1 cellular context compared by ENCODE assay signal in the genomic region with DNA sequence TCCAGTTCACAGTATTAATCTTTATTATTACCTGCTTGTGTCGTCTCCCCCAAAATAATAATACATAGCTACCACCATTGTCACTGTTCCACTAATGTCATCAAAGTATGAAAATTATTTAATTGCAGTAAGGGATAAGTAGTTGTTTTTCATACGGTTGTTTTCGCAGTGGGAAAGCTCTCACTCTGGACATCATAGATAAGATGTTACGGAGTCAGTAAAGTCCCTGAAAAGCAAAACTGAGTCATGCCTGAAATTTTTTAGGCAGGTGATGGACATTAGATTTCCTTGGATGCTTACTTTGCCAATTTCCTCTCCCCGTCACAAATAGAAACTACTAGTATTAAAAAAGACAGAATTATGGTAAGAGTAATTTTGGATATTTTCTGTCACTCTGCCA.
TF ChIP-seq lines count a peak whose summit lies in the region.

No MANE protein-coding gene starts in this region.

TF ChIP-seq in K562, 482 proteins besides CTCF, POLR2A, EP300 and RAD21 (continued from another document and continues in another):
- TF ChIP-seq, protein P1, sequence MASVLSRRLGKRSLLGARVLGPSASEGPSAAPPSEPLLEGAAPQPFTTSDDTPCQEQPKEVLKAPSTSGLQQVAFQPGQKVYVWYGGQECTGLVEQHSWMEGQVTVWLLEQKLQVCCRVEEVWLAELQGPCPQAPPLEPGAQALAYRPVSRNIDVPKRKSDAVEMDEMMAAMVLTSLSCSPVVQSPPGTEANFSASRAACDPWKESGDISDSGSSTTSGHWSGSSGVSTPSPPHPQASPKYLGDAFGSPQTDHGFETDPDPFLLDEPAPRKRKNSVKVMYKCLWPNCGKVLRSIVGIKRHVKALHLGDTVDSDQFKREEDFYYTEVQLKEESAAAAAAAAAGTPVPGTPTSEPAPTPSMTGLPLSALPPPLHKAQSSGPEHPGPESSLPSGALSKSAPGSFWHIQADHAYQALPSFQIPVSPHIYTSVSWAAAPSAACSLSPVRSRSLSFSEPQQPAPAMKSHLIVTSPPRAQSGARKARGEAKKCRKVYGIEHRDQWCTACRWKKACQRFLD (CRISPR knock-in tag; IDR thresholded peaks at IDR 0.05) = no peak
- TF ChIP-seq KLF6 (CRISPR knock-in tag; IDR thresholded peaks at IDR 0.05; ENCODE audit: borderline replicate concordance) (no peak), TRIM28 (IDR thresholded peaks at IDR 0.05) (no peak), CBFB (CRISPR knock-in tag; IDR thresholded peaks at IDR 0.05) (no peak), NR1H2 (CRISPR knock-in tag; IDR thresholded peaks at IDR 0.05) (no peak), YY1 (IDR thresholded peaks at IDR 0.05; ENCODE audit: borderline replicate concordance in 1 of 3, control insufficient read depth in 1 of 3, extremely low read depth in 1 of 3, insufficient read depth in 3 of 3, insufficient read length in 1 of 3, insufficient replicate concordance in 2 of 3, low read depth in 1 of 3, low read length in 2 of 3) (no peak), MTA2 (IDR thresholded peaks at IDR 0.05; ENCODE audit: low read depth) (peak; percentile 67), ZZZ3 (IDR thresholded peaks at IDR 0.05) (no peak), CHCHD3 (CRISPR knock-in tag; IDR thresholded peaks at IDR 0.05) (no peak), ZNF583 (CRISPR knock-in tag; IDR thresholded peaks at IDR 0.05) (no peak), MTA3 (IDR thresholded peaks at IDR 0.05; ENCODE audit: borderline replicate concordance) (no peak), ZNF277 (CRISPR knock-in tag; IDR thresholded peaks at IDR 0.05; ENCODE audit: borderline replicate concordance) (no peak), ZNF3 (CRISPR knock-in tag; IDR thresholded peaks at IDR 0.05) (no peak), DPF2 (IDR thresholded peaks at IDR 0.05) (peak; percentile 91), GABPB2 (CRISPR knock-in tag; conservative IDR thresholded peaks at IDR 0.05) (no peak), RUNX1 (IDR thresholded peaks at IDR 0.05; ENCODE audit: low read depth) (no peak), ZNF23 (CRISPR knock-in tag; IDR thresholded peaks at IDR 0.05) (no peak), TSC22D4 (tag; IDR thresholded peaks at IDR 0.05) (no peak), SIN3A (IDR thresholded peaks at IDR 0.05; ENCODE audit: borderline replicate concordance in 2 of 2, control insufficient read depth in 1 of 2, low read depth in 2 of 2, low read length in 2 of 2) (no peak), ERF (CRISPR knock-in tag; IDR thresholded peaks at IDR 0.05) (no peak), KHSRP (IDR thresholded peaks at IDR 0.05) (no peak), SMARCA4 (IDR thresholded peaks at IDR 0.05) (peak; percentile 92), HNRNPK (IDR thresholded peaks at IDR 0.05; ENCODE audit: low read depth, low read length, poor library complexity, severe bottlenecking) (no peak), ZNF518B (CRISPR knock-in tag; IDR thresholded peaks at IDR 0.05) (no peak), NBN (IDR thresholded peaks at IDR 0.05; ENCODE audit: low read depth) (no peak), SMC3 (conservative IDR thresholded peaks at IDR 0.05; ENCODE audit: insufficient read depth, low read depth, low read length) (no peak), HSF4 (CRISPR knock-in tag; IDR thresholded peaks at IDR 0.05; ENCODE audit: borderline replicate concordance) (no peak), CEBPB (tag; IDR thresholded peaks at IDR 0.05) (no peak), E2F1 (CRISPR knock-in tag; IDR thresholded peaks at IDR 0.05) (no peak), MAZ (CRISPR knock-in tag; conservative IDR thresholded peaks at IDR 0.05 in 1 of 2, IDR thresholded peaks at IDR 0.05 in 1 of 2) (no peak), ZNF311 (CRISPR knock-in tag; IDR thresholded peaks at IDR 0.05) (no peak), GTF2A2 (tag; IDR thresholded peaks at IDR 0.05) (no peak), CBX5 (IDR thresholded peaks at IDR 0.05; ENCODE audit: borderline replicate concordance, low read depth) (no peak), ZNF740 (CRISPR knock-in tag; IDR thresholded peaks at IDR 0.05) (no peak), ZNF740 (tag; IDR thresholded peaks at IDR 0.05) (no peak), SLC30A9 (CRISPR knock-in tag; IDR thresholded peaks at IDR 0.05) (no peak), XRCC4 (IDR thresholded peaks at IDR 0.05; ENCODE audit: extremely low read depth, insufficient read depth, insufficient read length) (no peak), MAFF (IDR thresholded peaks at IDR 0.05; ENCODE audit: low read length) (no peak), FOXM1 (IDR thresholded peaks at IDR 0.05; ENCODE audit: low read depth) (no peak; the same call in 1 of the 2 replicates), FOXM1 (CRISPR knock-in tag; IDR thresholded peaks at IDR 0.05; ENCODE audit: low read depth) (no peak), GATAD2A (IDR thresholded peaks at IDR 0.05) (no peak)
- TF ChIP-seq, protein P2, sequence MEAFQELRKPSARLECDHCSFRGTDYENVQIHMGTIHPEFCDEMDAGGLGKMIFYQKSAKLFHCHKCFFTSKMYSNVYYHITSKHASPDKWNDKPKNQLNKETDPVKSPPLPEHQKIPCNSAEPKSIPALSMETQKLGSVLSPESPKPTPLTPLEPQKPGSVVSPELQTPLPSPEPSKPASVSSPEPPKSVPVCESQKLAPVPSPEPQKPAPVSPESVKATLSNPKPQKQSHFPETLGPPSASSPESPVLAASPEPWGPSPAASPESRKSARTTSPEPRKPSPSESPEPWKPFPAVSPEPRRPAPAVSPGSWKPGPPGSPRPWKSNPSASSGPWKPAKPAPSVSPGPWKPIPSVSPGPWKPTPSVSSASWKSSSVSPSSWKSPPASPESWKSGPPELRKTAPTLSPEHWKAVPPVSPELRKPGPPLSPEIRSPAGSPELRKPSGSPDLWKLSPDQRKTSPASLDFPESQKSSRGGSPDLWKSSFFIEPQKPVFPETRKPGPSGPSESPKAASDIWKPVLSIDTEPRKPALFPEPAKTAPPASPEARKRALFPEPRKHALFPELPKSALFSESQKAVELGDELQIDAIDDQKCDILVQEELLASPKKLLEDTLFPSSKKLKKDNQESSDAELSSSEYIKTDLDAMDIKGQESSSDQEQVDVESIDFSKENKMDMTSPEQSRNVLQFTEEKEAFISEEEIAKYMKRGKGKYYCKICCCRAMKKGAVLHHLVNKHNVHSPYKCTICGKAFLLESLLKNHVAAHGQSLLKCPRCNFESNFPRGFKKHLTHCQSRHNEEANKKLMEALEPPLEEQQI (IDR thresholded peaks at IDR 0.05) = no peak
- TF ChIP-seq, protein P3, sequence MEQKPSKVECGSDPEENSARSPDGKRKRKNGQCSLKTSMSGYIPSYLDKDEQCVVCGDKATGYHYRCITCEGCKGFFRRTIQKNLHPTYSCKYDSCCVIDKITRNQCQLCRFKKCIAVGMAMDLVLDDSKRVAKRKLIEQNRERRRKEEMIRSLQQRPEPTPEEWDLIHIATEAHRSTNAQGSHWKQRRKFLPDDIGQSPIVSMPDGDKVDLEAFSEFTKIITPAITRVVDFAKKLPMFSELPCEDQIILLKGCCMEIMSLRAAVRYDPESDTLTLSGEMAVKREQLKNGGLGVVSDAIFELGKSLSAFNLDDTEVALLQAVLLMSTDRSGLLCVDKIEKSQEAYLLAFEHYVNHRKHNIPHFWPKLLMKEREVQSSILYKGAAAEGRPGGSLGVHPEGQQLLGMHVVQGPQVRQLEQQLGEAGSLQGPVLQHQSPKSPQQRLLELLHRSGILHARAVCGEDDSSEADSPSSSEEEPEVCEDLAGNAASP (IDR thresholded peaks at IDR 0.05) = no peak
- TF ChIP-seq, protein P4, sequence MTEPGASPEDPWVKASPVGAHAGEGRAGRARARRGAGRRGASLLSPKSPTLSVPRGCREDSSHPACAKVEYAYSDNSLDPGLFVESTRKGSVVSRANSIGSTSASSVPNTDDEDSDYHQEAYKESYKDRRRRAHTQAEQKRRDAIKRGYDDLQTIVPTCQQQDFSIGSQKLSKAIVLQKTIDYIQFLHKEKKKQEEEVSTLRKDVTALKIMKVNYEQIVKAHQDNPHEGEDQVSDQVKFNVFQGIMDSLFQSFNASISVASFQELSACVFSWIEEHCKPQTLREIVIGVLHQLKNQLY (CRISPR knock-in tag; conservative IDR thresholded peaks at IDR 0.05) = no peak
- TF ChIP-seq, protein P5, sequence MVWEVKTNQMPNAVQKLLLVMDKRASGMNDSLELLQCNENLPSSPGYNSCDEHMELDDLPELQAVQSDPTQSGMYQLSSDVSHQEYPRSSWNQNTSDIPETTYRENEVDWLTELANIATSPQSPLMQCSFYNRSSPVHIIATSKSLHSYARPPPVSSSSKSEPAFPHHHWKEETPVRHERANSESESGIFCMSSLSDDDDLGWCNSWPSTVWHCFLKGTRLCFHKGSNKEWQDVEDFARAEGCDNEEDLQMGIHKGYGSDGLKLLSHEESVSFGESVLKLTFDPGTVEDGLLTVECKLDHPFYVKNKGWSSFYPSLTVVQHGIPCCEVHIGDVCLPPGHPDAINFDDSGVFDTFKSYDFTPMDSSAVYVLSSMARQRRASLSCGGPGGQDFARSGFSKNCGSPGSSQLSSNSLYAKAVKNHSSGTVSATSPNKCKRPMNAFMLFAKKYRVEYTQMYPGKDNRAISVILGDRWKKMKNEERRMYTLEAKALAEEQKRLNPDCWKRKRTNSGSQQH (CRISPR knock-in tag; IDR thresholded peaks at IDR 0.05) = no peak
- TF ChIP-seq, protein P6, sequence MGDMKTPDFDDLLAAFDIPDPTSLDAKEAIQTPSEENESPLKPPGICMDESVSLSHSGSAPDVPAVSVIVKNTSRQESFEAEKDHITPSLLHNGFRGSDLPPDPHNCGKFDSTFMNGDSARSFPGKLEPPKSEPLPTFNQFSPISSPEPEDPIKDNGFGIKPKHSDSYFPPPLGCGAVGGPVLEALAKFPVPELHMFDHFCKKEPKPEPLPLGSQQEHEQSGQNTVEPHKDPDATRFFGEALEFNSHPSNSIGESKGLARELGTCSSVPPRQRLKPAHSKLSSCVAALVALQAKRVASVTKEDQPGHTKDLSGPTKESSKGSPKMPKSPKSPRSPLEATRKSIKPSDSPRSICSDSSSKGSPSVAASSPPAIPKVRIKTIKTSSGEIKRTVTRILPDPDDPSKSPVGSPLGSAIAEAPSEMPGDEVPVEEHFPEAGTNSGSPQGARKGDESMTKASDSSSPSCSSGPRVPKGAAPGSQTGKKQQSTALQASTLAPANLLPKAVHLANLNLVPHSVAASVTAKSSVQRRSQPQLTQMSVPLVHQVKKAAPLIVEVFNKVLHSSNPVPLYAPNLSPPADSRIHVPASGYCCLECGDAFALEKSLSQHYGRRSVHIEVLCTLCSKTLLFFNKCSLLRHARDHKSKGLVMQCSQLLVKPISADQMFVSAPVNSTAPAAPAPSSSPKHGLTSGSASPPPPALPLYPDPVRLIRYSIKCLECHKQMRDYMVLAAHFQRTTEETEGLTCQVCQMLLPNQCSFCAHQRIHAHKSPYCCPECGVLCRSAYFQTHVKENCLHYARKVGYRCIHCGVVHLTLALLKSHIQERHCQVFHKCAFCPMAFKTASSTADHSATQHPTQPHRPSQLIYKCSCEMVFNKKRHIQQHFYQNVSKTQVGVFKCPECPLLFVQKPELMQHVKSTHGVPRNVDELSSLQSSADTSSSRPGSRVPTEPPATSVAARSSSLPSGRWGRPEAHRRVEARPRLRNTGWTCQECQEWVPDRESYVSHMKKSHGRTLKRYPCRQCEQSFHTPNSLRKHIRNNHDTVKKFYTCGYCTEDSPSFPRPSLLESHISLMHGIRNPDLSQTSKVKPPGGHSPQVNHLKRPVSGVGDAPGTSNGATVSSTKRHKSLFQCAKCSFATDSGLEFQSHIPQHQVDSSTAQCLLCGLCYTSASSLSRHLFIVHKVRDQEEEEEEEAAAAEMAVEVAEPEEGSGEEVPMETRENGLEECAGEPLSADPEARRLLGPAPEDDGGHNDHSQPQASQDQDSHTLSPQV (IDR thresholded peaks at IDR 0.05) = 0 out of 2 replicates have a peak, but pooled peaks have one; percentile 25
